Comparison of ENCODE assay signal across 10 cellular contexts in the genomic region with DNA sequence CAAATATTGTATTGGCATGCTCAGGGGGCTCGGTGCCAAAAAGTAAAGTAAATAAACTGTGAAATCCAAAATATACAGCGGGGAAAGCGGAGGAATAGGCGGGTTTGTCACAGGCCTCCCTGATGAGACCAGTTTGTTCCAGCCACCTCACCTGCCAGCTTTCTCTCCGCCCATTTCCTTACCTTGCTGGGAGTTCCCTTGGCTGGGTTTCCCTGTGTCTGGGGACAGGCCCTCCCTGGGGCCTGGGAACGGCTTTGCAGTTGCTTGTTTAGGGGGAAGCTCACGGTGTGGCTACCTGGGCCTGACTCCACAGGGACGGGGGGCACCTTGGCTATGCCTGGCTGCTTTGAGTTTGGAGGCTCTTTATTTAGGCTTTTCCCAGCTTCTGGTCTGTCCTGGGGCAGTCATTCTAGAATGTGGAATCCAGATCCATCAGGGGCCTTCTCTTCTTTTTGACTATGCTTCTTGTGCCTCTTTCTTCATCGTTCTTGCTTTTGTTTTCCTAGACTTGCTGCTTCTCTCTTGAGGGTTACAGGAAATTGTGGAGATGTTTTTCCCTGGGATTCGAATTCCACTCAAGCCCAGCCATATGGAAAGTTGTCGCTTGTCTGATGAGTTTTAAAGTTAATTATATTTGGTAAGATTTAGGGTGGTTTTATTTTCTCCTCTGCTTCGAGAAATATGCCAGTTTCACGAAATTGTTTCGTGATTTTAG. TPM values are rescaled to one million over a fixed set of nuclear protein-coding genes. Genes with fewer than 3 reads are reported as not detected.
DNase-seq lines count a peak whose midpoint lies in the region; ATAC-seq, FAIRE-seq and TF ChIP-seq lines count a peak whose summit lies in the region.
"Had no signal": no experiment of that assay in that cellular context is flagged by ENCODE, and none has a peak within 500 bp of the region (broad histone marks: within the 10 kb centered on the region; RNA-seq: fewer than 3 reads in every experiment).

No MANE protein-coding gene starts in this region.

- no peak for TF ChIP-seq CTCF in left ventricle myocardium inferior (IDR thresholded peaks at IDR 0.05; ENCODE audit: borderline replicate concordance)
- TF ChIP-seq CTCF in bronchial epithelial cell (IDR thresholded peaks at IDR 0.05; ENCODE audit: insufficient read depth, low read length, severe bottlenecking), result no peak

- peaks cover 0 to 2% of the 10 kb centered on the region in 2 donors for H3K36me3 Mint-ChIP-seq in activated T-cell treated with anti-CD3 and anti-CD28 coated beads, Interleukin-2, amount 50 U/mL, for 72 hours (ENCODE audit: insufficient read depth in 2 of 2)

- peaks cover 37% of the 10 kb centered on the region for H3K4me1 ChIP-seq in left ventricle myocardium inferior

- FAIRE-seq in bronchial epithelial cell (lab: Jason Lieb, UNC), result no peak

- no peak overlapping the region for H3K27ac Mint-ChIP-seq in activated T-cell treated with anti-CD3 and anti-CD28 coated beads, Interleukin-2, amount 50 U/mL, for 72 hours
- H3K27ac Mint-ChIP-seq: stimulated activated naive CD8-positive, alpha-beta T cell treated with anti-CD3 and anti-CD28 coated beads, Interleukin-15, Interleukin-2, amounts not matched to agents 100 ng/mL and 50 ng/mL, for 24 hours had no signal

- H3K9me3 ChIP-seq in left ventricle myocardium inferior (replicated peaks), result no peaks in the 10 kb centered on the region

- H3K9me3 Mint-ChIP-seq in activated T-cell treated with anti-CD3 and anti-CD28 coated beads, Interleukin-2, amount 50 U/mL, for 72 hours, result no peaks in the 10 kb centered on the region
- H3K9me3 Mint-ChIP-seq: stimulated activated naive CD8-positive, alpha-beta T cell treated with anti-CD3 and anti-CD28 coated beads, Interleukin-15, Interleukin-2, amounts not matched to agents 100 ng/mL and 50 ng/mL, for 24 hours had no signal

- no peak for DNase-seq in left ventricle myocardium inferior
- no peak for DNase-seq in Right ventricle myocardium inferior (ENCODE audit: missing footprints)
- peak; percentile 39 for DNase-seq in bronchial epithelial cell (ENCODE audit: low read depth)
- peak; percentile 59 for DNase-seq in mucosa of gallbladder (ENCODE audit: low spot score)
- DNase-seq in globus pallidus (ENCODE audit: low spot score), result no peak
- no peak for DNase-seq in AG08395 (ENCODE audit: low spot score)
- no peak for DNase-seq in activated T-cell treated with anti-CD3 and anti-CD28 coated beads, Interleukin-2, amount 50 U/mL, for 72 hours
- no peak for DNase-seq in activated gamma-delta T cell (lab: John Stamatoyannopoulos, UW)

- ATAC-seq in Right ventricle myocardium inferior, result no peak
- no peak for ATAC-seq in activated T-cell treated with anti-CD3 and anti-CD28 coated beads, Interleukin-2, amount 50 U/mL, for 72 hours (replicated peaks in 1 of 2)

- H3K27me3 ChIP-seq in left ventricle myocardium inferior (ENCODE audit: low read depth) (peaks cover 100% of the 10 kb centered on the region), bronchial epithelial cell (ENCODE audit: control insufficient read depth, insufficient read depth, low read length) (peaks cover 25% of the 10 kb centered on the region)

- peak overlapping the region; percentile 69 for H3K4me3 ChIP-seq in left ventricle myocardium inferior
- H3K4me3 ChIP-seq in bronchial epithelial cell (ENCODE audit: low read depth, low read length), result peak overlapping the region; percentile 29

- H3K4me3 Mint-ChIP-seq in activated T-cell treated with anti-CD3 and anti-CD28 coated beads, Interleukin-2, amount 50 U/mL, for 72 hours, result peak overlapping the region in 1 of 2 donors; percentile 3
- H3K4me3 Mint-ChIP-seq: stimulated activated naive CD8-positive, alpha-beta T cell treated with anti-CD3 and anti-CD28 coated beads, Interleukin-15, Interleukin-2, amounts not matched to agents 100 ng/mL and 50 ng/mL, for 24 hours had no signal

- H3K36me3 ChIP-seq in left ventricle myocardium inferior (no peaks in the 10 kb centered on the region), bronchial epithelial cell (ENCODE audit: control insufficient read depth, insufficient read depth, low read length) (no peaks in the 10 kb centered on the region)

- peak overlapping the region; percentile 43 for H3K27ac ChIP-seq in left ventricle myocardium inferior (replicated peaks)

- H3K4me1 Mint-ChIP-seq in activated T-cell treated with anti-CD3 and anti-CD28 coated beads, Interleukin-2, amount 50 U/mL, for 72 hours (ENCODE audit: low read depth), result peaks cover 9% of the 10 kb centered on the region

- intact Hi-C loops in left ventricle myocardium inferior (cut with micrococcal nuclease) (no loop called here), Right ventricle myocardium inferior (cut with DNase I) (loop anchor here (5.0 to 10.0 kb wide), 3 partner anchors 87 to 177 kb away; no protein-coding TSS in a partner anchor)

- peaks cover 79% of the 10 kb centered on the region for H3K27me3 Mint-ChIP-seq in activated T-cell treated with anti-CD3 and anti-CD28 coated beads, Interleukin-2, amount 50 U/mL, for 72 hours (ENCODE audit: low read depth)

RNA-seq across cellular contexts. Expression of a gene that starts 2.3 kb away (rescaled TPM):
- total RNA-seq in left ventricle myocardium inferior, result 2.4 TPM
- 2.2 TPM for total RNA-seq in Right ventricle myocardium inferior
- total RNA-seq in bronchial epithelial cell, result under 0.01 and 0.26 TPM in 2 replicates
- 9.2 TPM for total RNA-seq in mucosa of gallbladder
- not detected for total RNA-seq in activated T-cell treated with anti-CD3 and anti-CD28 coated beads, Interleukin-2, amount 50 U/mL, for 72 hours
- total RNA-seq: mononuclear cell had no signal

Comparison
In these comparisons a context has a peak if more than half of its experiments do, and no peak if none do; other contexts are left out.
1. DNase-seq: peak in bronchial epithelial cell (single experiment) and mucosa of gallbladder (single experiment); none in left ventricle myocardium inferior (single experiment), Right ventricle myocardium inferior (single experiment), globus pallidus (single experiment), AG08395 (single experiment), activated T-cell treated with anti-CD3 and anti-CD28 coated beads, Interleukin-2, amount 50 U/mL, for 72 hours (0 of 2) and activated gamma-delta T cell (single experiment).